ENCODE assay signal across 8 cellular contexts in the genomic region with DNA sequence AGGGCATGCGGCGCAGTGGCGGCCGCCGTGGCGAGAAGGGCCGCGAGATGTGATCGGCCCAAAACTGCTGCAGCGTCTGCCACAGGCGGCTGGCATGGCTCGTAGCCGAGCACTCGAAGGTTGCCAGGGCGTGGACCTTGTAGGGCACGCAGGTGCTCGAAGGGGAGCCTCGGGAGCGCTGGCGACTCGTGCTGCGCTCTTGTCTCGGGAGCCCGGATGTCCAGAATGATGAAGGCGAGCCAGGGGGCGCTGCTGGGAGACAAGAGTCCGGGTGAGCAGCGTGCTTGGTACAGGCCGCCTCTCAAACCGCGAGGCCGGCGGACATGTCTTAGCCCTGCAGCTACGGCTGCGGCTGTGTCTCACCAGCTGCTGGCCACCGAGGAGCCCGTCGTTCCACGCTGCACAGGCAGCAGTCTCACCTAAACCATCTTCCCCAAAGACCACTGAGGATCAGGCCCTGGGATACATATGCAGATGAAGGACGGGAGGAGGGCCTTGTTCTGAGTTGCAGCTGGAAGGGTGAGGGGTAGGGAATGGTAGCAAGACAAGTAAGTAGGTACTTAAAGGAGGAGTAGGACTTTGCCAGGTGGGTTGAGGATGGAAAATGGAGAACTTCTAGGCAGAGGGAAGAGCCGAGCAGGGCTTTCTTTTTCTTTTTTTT. TPM values are rescaled to one million over a fixed set of nuclear protein-coding genes. Genes with fewer than 3 reads are reported as not detected.
DNase-seq lines count a peak whose midpoint lies in the region; ATAC-seq lines count a peak whose summit lies in the region.

No MANE protein-coding gene starts in this region.

- H3K4me3 ChIP-seq in SJSA1: peak overlapping the region; percentile 63
- H3K4me3 ChIP-seq in adipocyte (ENCODE audit: low read length): peak overlapping the region; percentile 97
- peak overlapping the region; percentile 62 for H3K4me3 ChIP-seq in right cardiac atrium (ENCODE audit: low read length)

- no peak for DNase-seq in SJSA1 (ENCODE audit: low read depth in 1 of 2, low spot score in 2 of 2)
- DNase-seq in adipocyte (ENCODE audit: low read depth): peak; percentile 59
- peak; percentile 83 to 93 (median 89) for DNase-seq in right cardiac atrium
- DNase-seq in putamen (ENCODE audit: low spot score): peak; percentile 40
- DNase-seq in A172 (ENCODE audit: low spot score): no peak

- 24% methylated on average over 41 of the region's 41 CpGs for WGBS in right cardiac atrium

- no peaks in the 10 kb centered on the region for H3K27me3 ChIP-seq in SJSA1 (replicated peaks)
- no peaks in the 10 kb centered on the region for H3K27me3 ChIP-seq in adipocyte (replicated peaks; ENCODE audit: control insufficient read depth, insufficient read depth, low read length)
- H3K27me3 ChIP-seq in right cardiac atrium (ENCODE audit: control insufficient read depth, insufficient read depth): no peaks in the 10 kb centered on the region

- intact Hi-C loops in right cardiac atrium (cut with DNase I): no loop called here

- 0 out of 2 replicates have a peak, but pooled peaks cover 2% of the 10 kb centered on the region for H3K36me3 ChIP-seq in SJSA1
- no peaks in the 10 kb centered on the region for H3K36me3 ChIP-seq in adipocyte (ENCODE audit: control insufficient read depth, insufficient read depth, low read length, severe bottlenecking)

- peak; percentile 23 for ATAC-seq in GM18517 (IDR thresholded peaks at IDR 0.05; ENCODE audit: unreplicated experiment)
- ATAC-seq in HG03175 (IDR thresholded peaks at IDR 0.05; ENCODE audit: unreplicated experiment): peak; percentile 34
- peak; percentile 66 to 75 for ATAC-seq in right cardiac atrium
- no peak for ATAC-seq in HG03442 (IDR thresholded peaks at IDR 0.05; ENCODE audit: unreplicated experiment)

- H3K9ac ChIP-seq in adipocyte (ENCODE audit: low read length): peak overlapping the region; percentile 98

- H3K27ac ChIP-seq in SJSA1 (no peak overlapping the region), right cardiac atrium (ENCODE audit: low read length) (peak overlapping the region; percentile 4)

- H3K9me3 ChIP-seq in SJSA1 (replicated peaks) (no peaks in the 10 kb centered on the region), adipocyte (ENCODE audit: control insufficient read depth, low read length) (no peaks in the 10 kb centered on the region), right cardiac atrium (ENCODE audit: control insufficient read depth, low read length) (no peaks in the 10 kb centered on the region)

- H3K4me1 ChIP-seq in SJSA1 (replicated peaks): peaks cover 13% of the 10 kb centered on the region
- peaks cover 12% of the 10 kb centered on the region for H3K4me1 ChIP-seq in adipocyte (ENCODE audit: control insufficient read depth, insufficient read depth, low read length)
- peaks cover 7% of the 10 kb centered on the region for H3K4me1 ChIP-seq in right cardiac atrium (ENCODE audit: control insufficient read depth, insufficient read depth, low read length)

RNA-seq across cellular contexts. Expression of gene CBY3, which starts 1.7 kb away (rescaled TPM):
- not detected in 2 replicates for total RNA-seq in SJSA1 (2014; rRNA removed; shearing (Covaris generic))
- not detected for total RNA-seq in right cardiac atrium
- polyA plus RNA-seq in right cardiac atrium: not detected
- total RNA-seq in A172 (2014; rRNA removed; shearing (Covaris generic)): not detected in 2 replicates

RNA-seq across cellular contexts. Expression of gene CANX, which starts 19.6 kb away (rescaled TPM):
- 813 and 826 TPM in 2 replicates for total RNA-seq in SJSA1 (2014; rRNA removed; shearing (Covaris generic))
- 100 to 1,000 TPM; 413 to 694 (median 527) TPM for total RNA-seq in right cardiac atrium
- polyA plus RNA-seq in right cardiac atrium: 119 TPM
- 1,115 and 1,359 TPM in 2 replicates for total RNA-seq in A172 (2014; rRNA removed; shearing (Covaris generic))

RNA-seq across cellular contexts. Expression of gene MAML1, which starts 53.5 kb away (rescaled TPM):
- total RNA-seq in SJSA1 (2014; rRNA removed; shearing (Covaris generic)): 13.7 and 18.0 TPM in 2 replicates
- total RNA-seq in right cardiac atrium: 10 to 100 TPM; 13.4 to 15.6 (median 14.6) TPM
- 9.1 TPM for polyA plus RNA-seq in right cardiac atrium
- total RNA-seq in A172 (2014; rRNA removed; shearing (Covaris generic)): 18.1 and 18.9 TPM in 2 replicates

RNA-seq across cellular contexts. Expression of gene HNRNPH1, which starts 55.7 kb away (rescaled TPM):
- 639 and 733 TPM in 2 replicates for total RNA-seq in SJSA1 (2014; rRNA removed; shearing (Covaris generic))
- total RNA-seq in right cardiac atrium: 100 to 1,000 TPM; 210 to 253 (median 233) TPM
- 121 TPM for polyA plus RNA-seq in right cardiac atrium
- 529 and 554 TPM in 2 replicates for total RNA-seq in A172 (2014; rRNA removed; shearing (Covaris generic))

Comparison
In these comparisons a context has a peak if more than half of its experiments do, and no peak if none do; other contexts are left out.
1. DNase-seq: peak in adipocyte (single experiment), right cardiac atrium (3 of 3) and putamen (single experiment); none in SJSA1 (0 of 2) and A172 (single experiment).
2. Peak in every context shown above with its lines, with median percentiles within 50 percentile points of each other: H3K4me3 ChIP-seq.